In the genomic region with DNA sequence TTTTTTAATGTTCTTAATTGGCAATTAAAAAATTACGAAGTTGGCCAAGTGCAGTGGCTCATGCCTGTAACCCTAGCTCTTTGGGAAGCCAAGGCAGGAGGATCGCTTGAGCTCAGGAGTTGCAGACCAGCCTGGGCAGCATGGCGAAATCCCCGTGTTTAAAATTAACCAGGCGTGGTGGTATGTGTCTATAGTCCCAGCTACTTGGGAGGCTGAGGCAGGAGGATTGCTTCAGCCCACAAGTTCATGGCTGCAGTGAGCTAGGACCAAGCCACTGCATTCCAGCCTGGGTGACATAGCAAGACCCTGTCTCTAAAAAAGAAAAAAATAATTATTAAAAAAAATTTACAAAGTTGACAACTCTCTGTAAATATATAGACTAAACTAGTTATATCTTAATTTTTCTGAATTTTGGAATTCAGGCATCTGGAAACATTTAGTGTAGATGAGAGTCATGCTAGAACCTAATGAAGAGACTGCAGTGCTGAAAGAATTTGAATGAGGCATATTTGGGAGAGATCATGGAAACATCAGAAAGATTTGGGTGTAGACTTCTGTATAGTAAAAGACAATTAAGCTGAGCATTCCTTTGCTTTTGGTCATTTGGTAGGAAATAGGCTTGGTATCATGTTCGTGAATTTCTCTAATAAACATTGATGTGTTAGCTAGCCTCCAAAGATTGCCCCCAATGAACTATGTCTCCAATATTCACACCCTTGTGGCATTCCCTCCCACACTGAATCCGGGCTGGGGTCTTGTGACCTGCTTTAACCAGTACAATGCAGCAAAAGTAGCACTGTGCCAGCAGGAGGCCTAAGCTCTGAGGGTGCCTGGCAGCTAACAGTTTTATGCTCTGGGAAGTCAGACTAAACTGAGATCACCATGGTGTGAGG, we compare ENCODE assay signal across 13 cellular contexts. TPM values are rescaled to one million over a fixed set of nuclear protein-coding genes. Genes with fewer than 3 reads are reported as not detected.
DNase-seq lines count a peak whose midpoint lies in the region; ATAC-seq and TF ChIP-seq lines count a peak whose summit lies in the region.
"Had no signal": no experiment of that assay in that cellular context is flagged by ENCODE, and none has a peak within 500 bp of the region (broad histone marks: within the 10 kb centered on the region; RNA-seq: fewer than 3 reads in every experiment).

No MANE protein-coding gene starts in this region.

- in situ Hi-C loops in SK-MEL-5 (cut with HindIII; ENCODE audit: low pct_unique_long_range_greater_than_20kb, low sequenced_read_pairs), result no loop called here

- H3K36me3 Mint-ChIP-seq in activated T-cell treated with anti-CD3 and anti-CD28 coated beads, Interleukin-2, amount 50 U/mL, for 72 hours (ENCODE audit: insufficient read depth in 2 of 2), result no peaks in the 10 kb centered on the region

- no peak overlapping the region for H3K27ac Mint-ChIP-seq in activated T-cell treated with anti-CD3 and anti-CD28 coated beads, Interleukin-2, amount 50 U/mL, for 72 hours

- DNase-seq in NCI-H82 (lab: John Stamatoyannopoulos, UW) (peak; percentile 58), NCI-H82 treated with DMSO at 0.1 percent for 48 hours (lab: John Stamatoyannopoulos, UW; ENCODE audit: unreplicated experiment) (no peak), SK-MEL-5 (ENCODE audit: low read depth, low spot score) (peak; percentile 44), fibroblast of pulmonary artery (ENCODE audit: low read depth) (peak; percentile 26), tibial artery (no peak)
- DNase-seq in activated T-cell treated with anti-CD3 and anti-CD28 coated beads, Interleukin-2, amount 50 U/mL, for 72 hours, result no peak
- DNase-seq in activated T-cell treated with anti-CD3 and anti-CD28 coated beads, Interleukin-2, amount 50 U/mL, for 1 hour, result no peak
- DNase-seq: activated T-cell treated with anti-CD3 and anti-CD28 coated beads, Interleukin-2, amount 50 U/mL, for 4 hours; NCI-H1436; NK-92 treated with Interleukin-12 subunit alpha and Interleukin-12 subunit beta, amount 100 ng/mL, for 24 hours; trophoblast cell had no signal

- no peaks in the 10 kb centered on the region for H3K9me3 Mint-ChIP-seq in activated T-cell treated with anti-CD3 and anti-CD28 coated beads, Interleukin-2, amount 50 U/mL, for 72 hours
- H3K9me3 Mint-ChIP-seq: activated T-cell treated with anti-CD3 and anti-CD28 coated beads, Interleukin-2, amount 50 U/mL, for 4 hours had no signal

- H3K4me3 ChIP-seq in fibroblast of pulmonary artery (replicated peaks; ENCODE audit: low read depth, low read length) (no peak overlapping the region), tibial artery (no peak overlapping the region)

- peaks cover 0 to 56% (median 14%) of the 10 kb centered on the region in 4 donors for H3K4me1 ChIP-seq in tibial artery

- H3K27ac ChIP-seq in tibial artery, result peak overlapping the region; percentile 84 to 98
- H3K27ac ChIP-seq: 22Rv1 had no signal

- no peaks in the 10 kb centered on the region for H3K4me1 Mint-ChIP-seq in activated T-cell treated with anti-CD3 and anti-CD28 coated beads, Interleukin-2, amount 50 U/mL, for 72 hours (ENCODE audit: low read depth)

- ATAC-seq in GM21381 (IDR thresholded peaks at IDR 0.05; ENCODE audit: unreplicated experiment), result no peak
- ATAC-seq in activated T-cell treated with anti-CD3 and anti-CD28 coated beads, Interleukin-2, amount 50 U/mL, for 72 hours (replicated peaks in 1 of 2), result no peak
- ATAC-seq: activated T-cell treated with anti-CD3 and anti-CD28 coated beads, Interleukin-2, amount 50 U/mL, for 4 hours had no signal

- no peaks in the 10 kb centered on the region for H3K36me3 ChIP-seq in tibial artery

- H3K27me3 ChIP-seq in tibial artery, result no peaks in the 10 kb centered on the region

- TF ChIP-seq CTCF in fibroblast of pulmonary artery (IDR thresholded peaks at IDR 0.05; ENCODE audit: low read length, missing control alignments) (no peak), tibial artery (IDR thresholded peaks at IDR 0.05) (no peak)

- intact Hi-C loops in tibial artery (cut with DNase I; ENCODE audit: low total_unique reads), result no loop called here

- H3K4me3 Mint-ChIP-seq in activated T-cell treated with anti-CD3 and anti-CD28 coated beads, Interleukin-2, amount 50 U/mL, for 72 hours, result no peak overlapping the region
- H3K4me3 Mint-ChIP-seq: activated T-cell treated with anti-CD3 and anti-CD28 coated beads, Interleukin-2, amount 50 U/mL, for 4 hours had no signal

- H3K9me3 ChIP-seq in tibial artery, result no peaks in the 10 kb centered on the region

- no peaks in the 10 kb centered on the region for H3K27me3 Mint-ChIP-seq in activated T-cell treated with anti-CD3 and anti-CD28 coated beads, Interleukin-2, amount 50 U/mL, for 72 hours (ENCODE audit: low read depth)

RNA-seq across cellular contexts. Expression of gene ROCK1, which starts 4.2 kb away (rescaled TPM):
- total RNA-seq in SK-MEL-5 (2014; rRNA removed; shearing (Covaris generic)), result 14.3 and 17.8 TPM in 2 replicates
- 7.7 and 13.1 TPM in 2 replicates for polyA plus RNA-seq in SK-MEL-5 (2015; cell fraction: cytosol; rRNA removed)
- polyA plus RNA-seq in SK-MEL-5 (2015; cell fraction: nucleus; rRNA removed), result 24.1 and 36.0 TPM in 2 replicates
- 10 to 100 TPM; 62.5 to 67.5 TPM for total RNA-seq in activated T-cell treated with anti-CD3 and anti-CD28 coated beads, Interleukin-2, amount 50 U/mL, for 72 hours

Comparison
In these comparisons a context has a peak if more than half of its experiments do, and no peak if none do; other contexts are left out.
1. DNase-seq: peak in NCI-H82 (single experiment), SK-MEL-5 (single experiment) and fibroblast of pulmonary artery (single experiment); none in NCI-H82 treated with DMSO at 0.1 percent for 48 hours (single experiment), tibial artery (0 of 2), activated T-cell treated with anti-CD3 and anti-CD28 coated beads, Interleukin-2, amount 50 U/mL, for 72 hours (0 of 2) and activated T-cell treated with anti-CD3 and anti-CD28 coated beads, Interleukin-2, amount 50 U/mL, for 1 hour (single experiment).